22 cellular contexts compared by ENCODE assay signal in genomic region chr19:3833578-3834348, GRCh38. TPM values are rescaled to one million over a fixed set of nuclear protein-coding genes. Genes with fewer than 3 reads are reported as not detected.
DNase-seq lines count a peak whose midpoint lies in the region; ATAC-seq, FAIRE-seq and TF ChIP-seq lines count a peak whose summit lies in the region.
"Had no signal": no experiment of that assay in that cellular context is flagged by ENCODE, and none has a peak within 500 bp of the region (broad histone marks: within the 10 kb centered on the region; RNA-seq: fewer than 3 reads in every experiment).

No MANE protein-coding gene starts in this region.

- no peaks in the 10 kb centered on the region for H4K20me1 ChIP-seq in K562 (replicated peaks; ENCODE audit: control insufficient read depth, insufficient read depth, low read length)

- H3K4me3 ChIP-seq in H7 (ENCODE audit: insufficient read depth, low read depth, low read length), result no peak overlapping the region
- no peak overlapping the region for H3K4me3 ChIP-seq in K562
- H3K4me3 ChIP-seq: GM12878, GM23248 had no signal

- peaks cover 0 to 29% of the 10 kb centered on the region in 2 experiments; a peak in 3 of 5 replicates for H3K4me1 ChIP-seq in K562 (replicated peaks in 1 of 2; ENCODE audit: control insufficient read depth in 2 of 2, insufficient read depth in 2 of 2, low read length in 2 of 2)

- no peaks in the 10 kb centered on the region for H3K9me3 Mint-ChIP-seq in nephron progenitor cell
- H3K9me3 Mint-ChIP-seq: CD4-positive, alpha-beta memory T cell had no signal

- no peak for FAIRE-seq in K562 (lab: Jason Lieb, UNC)
- FAIRE-seq: GM12878, GM18507, GM19239, H1 had no signal

- DNase-seq in H7 (peak; percentile 58), K562 (ENCODE audit: extremely low read depth in 1 of 4, low spot score in 3 of 4) (no peak), nephron progenitor cell (no peak), EL (no peak), dermis blood vessel endothelial cell (no peak)
- DNase-seq: C1 segment of cervical spinal cord; Calu3; CD4-positive, alpha-beta memory T cell; COR-L47; DMS153; DND-41; GDM1; GM23248; H9 had no signal

- ATAC-seq in K562, result no peak
- ATAC-seq in GM18520 (IDR thresholded peaks at IDR 0.05; ENCODE audit: unreplicated experiment), result no peak
- ATAC-seq: GM12878, HCT116 had no signal

- H3K27me3 ChIP-seq in H7 (ENCODE audit: control insufficient read depth, insufficient read depth, low read length), result no peaks in the 10 kb centered on the region
- H3K27me3 ChIP-seq in K562 (ENCODE audit: control insufficient read depth in 2 of 2, insufficient read depth in 2 of 2, low read length in 2 of 2), result peaks cover 11 to 37% of the 10 kb centered on the region in 2 experiments; a peak in 4 of 5 replicates

- H3K9me3 ChIP-seq in K562 (replicated peaks; ENCODE audit: control insufficient read depth, insufficient read depth, low read depth, low read length), result peaks cover 12% of the 10 kb centered on the region

- H3K4me1 Mint-ChIP-seq in nephron progenitor cell, result peaks cover 13% of the 10 kb centered on the region
- H3K4me1 Mint-ChIP-seq: H9 had no signal

- CTCF ChIA-PET in K562 (lab: Yijun Ruan, JAX; ENCODE audit: low intra/inter-chr PET ratio), result no interaction called here

- BruUV-seq in K562 (replicated peaks; lab: Mats Ljungman, UMichigan), result no TSS peak

- in situ Hi-C loops in K562 (cut with MboI), result no loop called here

- H3K9ac ChIP-seq in K562 (ENCODE audit: insufficient read depth in 1 of 2, low read depth in 2 of 2, low read length in 2 of 2), result peak overlapping the region in 1 of 2 experiments; percentile 71; a peak in 2 of 4 replicates
- H3K9ac ChIP-seq: GM23248 had no signal

- peaks cover 11% of the 10 kb centered on the region for H3K27me3 Mint-ChIP-seq in nephron progenitor cell (ENCODE audit: low read depth, poor library complexity)

- 36% methylated on average over 21 of the region's 34 CpGs for whole genome bisulfite sequencing in K562 (ENCODE audit: insufficient coverage, low coverage, missing lambda C conversion rate)

- intact Hi-C loops in K562 (cut with micrococcal nuclease), result no loop called here

- no peak for TF ChIP-seq RAD21 in K562 (CRISPR knock-in tag; conservative IDR thresholded peaks at IDR 0.05 in 1 of 2, IDR thresholded peaks at IDR 0.05 in 1 of 2)

- no peak overlapping the region for H3K27ac ChIP-seq in K562 (ENCODE audit: extremely low read depth, low read depth, low read length)
- H3K27ac ChIP-seq: GM23248 had no signal

- no peak for TF ChIP-seq POLR2A in K562 (conservative IDR thresholded peaks at IDR 0.05)

- no peaks in the 10 kb centered on the region for H3K9me1 ChIP-seq in K562 (ENCODE audit: control insufficient read depth, insufficient read depth, low read length)

- no peaks in the 10 kb centered on the region for H3K36me3 ChIP-seq in H7 (replicated peaks; ENCODE audit: control insufficient read depth, insufficient read depth, low read length)
- no peaks in the 10 kb centered on the region for H3K36me3 ChIP-seq in K562 (ENCODE audit: control insufficient read depth, insufficient read depth, low read length)

- no peak for TF ChIP-seq EP300 in K562 (IDR thresholded peaks at IDR 0.05; ENCODE audit: low read length)

- H3K79me2 ChIP-seq in K562 (ENCODE audit: control insufficient read depth, insufficient read depth, low read length), result no peaks in the 10 kb centered on the region

- POLR2A ChIA-PET in K562 (lab: Yijun Ruan, JAX), result interaction anchor here (0.6 kb wide), 1 partner anchor 152 kb away, joined by 3 read pairs; the partner anchor contains the start of gene EEF2

- H3K27ac Mint-ChIP-seq in nephron progenitor cell, result peak overlapping the region; percentile 61
- H3K27ac Mint-ChIP-seq: CD4-positive, alpha-beta memory T cell; H9 had no signal

- no peak overlapping the region for H3K4me2 ChIP-seq in K562 (ENCODE audit: insufficient read depth, low read length)

- H2AFZ ChIP-seq in K562 (ENCODE audit: low read depth, low read length), result no peak overlapping the region
- H2AFZ ChIP-seq: GM23248 had no signal

- no peak overlapping the region for H3K4me3 Mint-ChIP-seq in nephron progenitor cell
- H3K4me3 Mint-ChIP-seq: CD4-positive, alpha-beta memory T cell; H9 had no signal

- no peaks in the 10 kb centered on the region for H3K36me3 Mint-ChIP-seq in nephron progenitor cell (ENCODE audit: low read depth)
- H3K36me3 Mint-ChIP-seq: CD4-positive, alpha-beta memory T cell had no signal

- TF ChIP-seq CTCF in K562 (IDR thresholded peaks at IDR 0.05 in 2 of 3, conservative IDR thresholded peaks at IDR 0.05 in 1 of 3; ENCODE audit: insufficient read depth in 2 of 3, low read depth in 1 of 3, low read length in 3 of 3) (no peak), nephron progenitor cell (IDR thresholded peaks at IDR 0.05) (no peak)

RNA-seq across cellular contexts. Expression of gene ZFR2, which starts 35.1 kb away (rescaled TPM):
- 21.5 and 36.1 TPM in 2 replicates for total RNA-seq in H7 (2014; rRNA removed; shearing (Covaris generic))
- 0.09 and 0.14 TPM in 2 replicates for total RNA-seq in K562 (2011; cell fraction: chromatin; rRNA removed; ENCODE audit: low replicate concordance)
- total RNA-seq in K562 (2011; cell fraction: nucleolus; rRNA removed), result 0.26 TPM in 1 of 2 replicates, not detected in the other
- total RNA-seq in K562 (2011; cell fraction: nucleoplasm; rRNA removed), result 0.38 TPM in 1 of 2 replicates, not detected in the other
- 0.33 and 0.59 TPM in 2 replicates for total RNA-seq in K562 (2014; rRNA removed)
- total RNA-seq in K562 (2014; rRNA removed; fragmentation: Illumina TruSeq; extraction: Trizol), result not detected in 2 replicates
- not detected in 2 replicates for total RNA-seq in K562 (2015; rRNA removed; fragmentation: Illumina TruSeq; extraction: Trizol)
- not detected in 2 replicates for total RNA-seq in K562 (2021)
- 0.03 and 0.04 TPM in 2 replicates for polyA plus RNA-seq in K562 (2011; rRNA removed)
- polyA plus RNA-seq in K562 (2011; cell fraction: cytosol; rRNA removed), result 0.19 and 0.22 TPM in 2 replicates
- polyA plus RNA-seq in K562 (2011; cell fraction: nucleus; rRNA removed), result 0.08 and 0.21 TPM in 2 replicates
- polyA plus RNA-seq in K562 (2012), result 0.04 and 0.17 TPM in 2 replicates
- not detected in 2 replicates for polyA plus RNA-seq in K562 (2014; fragmentation: Illumina TruSeq; extraction: Trizol)
- polyA plus RNA-seq in K562 (2014; fragmentation: Nextera tagmentation; extraction: Ambion mirVana), result under 1 TPM in 1 of 2 experiments, not detected in 1; 0.07 TPM
- polyA plus RNA-seq in K562 (2014; rRNA removed), result not detected in 2 replicates
- not detected in 2 replicates for polyA minus RNA-seq in K562 (2011; rRNA and poly(A)+ RNA removed)
- not detected in 2 replicates for polyA minus RNA-seq in K562 (2011; cell fraction: cytosol; rRNA and poly(A)+ RNA removed)
- polyA minus RNA-seq in K562 (2011; cell fraction: nucleus; rRNA and poly(A)+ RNA removed), result 0.13 TPM in 1 of 2 replicates, not detected in the other
- 0.17 TPM in 1 of 2 replicates, not detected in the other for total RNA-seq in dermis blood vessel endothelial cell
- total RNA-seq: A172, Calu3, GM23248 had no signal
- polyA plus RNA-seq: GM12878, GM23248 had no signal

RNA-seq across cellular contexts. Expression of gene ATCAY, which starts 46.7 kb away (rescaled TPM):
- 10.2 and 17.9 TPM in 2 replicates for total RNA-seq in H7 (2014; rRNA removed; shearing (Covaris generic))
- total RNA-seq in K562 (2011; cell fraction: chromatin; rRNA removed; ENCODE audit: low replicate concordance), result not detected in 2 replicates
- total RNA-seq in K562 (2011; cell fraction: nucleolus; rRNA removed), result not detected in 2 replicates
- total RNA-seq in K562 (2011; cell fraction: nucleoplasm; rRNA removed), result 0.08 TPM in 1 of 2 replicates, not detected in the other
- not detected in 2 replicates for total RNA-seq in K562 (2014; rRNA removed)
- total RNA-seq in K562 (2014; rRNA removed; fragmentation: Illumina TruSeq; extraction: Trizol), result not detected in 2 replicates
- total RNA-seq in K562 (2015; rRNA removed; fragmentation: Illumina TruSeq; extraction: Trizol), result not detected in 2 replicates
- total RNA-seq in K562 (2021), result 0.07 TPM in 1 of 2 replicates, not detected in the other
- polyA plus RNA-seq in K562 (2011; rRNA removed), result not detected in 2 replicates
- 0.04 TPM in 1 of 2 replicates, not detected in the other for polyA plus RNA-seq in K562 (2011; cell fraction: cytosol; rRNA removed)
- not detected in 2 replicates for polyA plus RNA-seq in K562 (2011; cell fraction: nucleus; rRNA removed)
- not detected in 2 replicates for polyA plus RNA-seq in K562 (2012)
- not detected in 2 replicates for polyA plus RNA-seq in K562 (2014; fragmentation: Illumina TruSeq; extraction: Trizol)
- polyA plus RNA-seq in K562 (2014; fragmentation: Nextera tagmentation; extraction: Ambion mirVana), result not detected
- polyA plus RNA-seq in K562 (2014; rRNA removed), result not detected in 2 replicates
- not detected in 2 replicates for polyA minus RNA-seq in K562 (2011; rRNA and poly(A)+ RNA removed)
- polyA minus RNA-seq in K562 (2011; cell fraction: cytosol; rRNA and poly(A)+ RNA removed), result not detected in 2 replicates
- not detected in 2 replicates for polyA minus RNA-seq in K562 (2011; cell fraction: nucleus; rRNA and poly(A)+ RNA removed)
- not detected in 2 replicates for total RNA-seq in dermis blood vessel endothelial cell
- total RNA-seq: A172; Calu3; CD4-positive, alpha-beta memory T cell; GM23248 had no signal
- polyA plus RNA-seq: BJ; CD4-positive, alpha-beta memory T cell; GM23248 had no signal

RNA-seq across cellular contexts. Expression of gene MATK, which starts 47.6 kb away (rescaled TPM):
- 19.1 and 22.8 TPM in 2 replicates for total RNA-seq in H7 (2014; rRNA removed; shearing (Covaris generic))
- 11.1 and 55.0 TPM in 2 replicates for total RNA-seq in K562 (2011; cell fraction: chromatin; rRNA removed; ENCODE audit: low replicate concordance)
- total RNA-seq in K562 (2011; cell fraction: nucleolus; rRNA removed), result 38.4 and 53.0 TPM in 2 replicates
- 22.6 and 29.8 TPM in 2 replicates for total RNA-seq in K562 (2011; cell fraction: nucleoplasm; rRNA removed)
- total RNA-seq in K562 (2014; rRNA removed) (41.2 and 57.1 TPM in 2 replicates), K562 (2014; rRNA removed; fragmentation: Illumina TruSeq; extraction: Trizol) (6.1 and 8.4 TPM in 2 replicates), K562 (2015; rRNA removed; fragmentation: Illumina TruSeq; extraction: Trizol) (21.4 and 23.2 TPM in 2 replicates), K562 (2021) (41.5 and 45.3 TPM in 2 replicates), dermis blood vessel endothelial cell (0.19 and 0.34 TPM in 2 replicates)
- polyA plus RNA-seq in K562 (2011; rRNA removed) (31.1 and 32.8 TPM in 2 replicates), K562 (2014; fragmentation: Illumina TruSeq; extraction: Trizol) (10.8 and 15.7 TPM in 2 replicates), K562 (2014; fragmentation: Nextera tagmentation; extraction: Ambion mirVana) (under 1 TPM; 0.08 to 0.71 TPM), K562 (2014; rRNA removed) (37.5 and 37.9 TPM in 2 replicates)
- polyA plus RNA-seq in K562 (2011; cell fraction: cytosol; rRNA removed), result 41.1 and 137 TPM in 2 replicates
- polyA plus RNA-seq in K562 (2011; cell fraction: nucleus; rRNA removed), result 69.7 and 163 TPM in 2 replicates
- polyA plus RNA-seq in K562 (2012), result 26.0 and 36.8 TPM in 2 replicates
- polyA minus RNA-seq in K562 (2011; rRNA and poly(A)+ RNA removed), result 13.5 and 29.7 TPM in 2 replicates
- 38.7 and 58.7 TPM in 2 replicates for polyA minus RNA-seq in K562 (2011; cell fraction: cytosol; rRNA and poly(A)+ RNA removed)
- 26.9 and 35.3 TPM in 2 replicates for polyA minus RNA-seq in K562 (2011; cell fraction: nucleus; rRNA and poly(A)+ RNA removed)
- total RNA-seq: Calu3, GM23248 had no signal
- polyA plus RNA-seq: BJ, GM23248 had no signal

Comparison
In these comparisons a context has a peak if more than half of its experiments do, and no peak if none do; other contexts are left out.
1. RNA of gene ZFR2, which starts 35.1 kb away (total RNA-seq): 21.5 to 36.1 TPM in H7; 0.17 TPM in dermis blood vessel endothelial cell and 0.09 to 0.59 TPM in K562; every median in the first group is over 10 times any median in the second.